ENCODE assay signal across 1 cellular context in the genomic region with DNA sequence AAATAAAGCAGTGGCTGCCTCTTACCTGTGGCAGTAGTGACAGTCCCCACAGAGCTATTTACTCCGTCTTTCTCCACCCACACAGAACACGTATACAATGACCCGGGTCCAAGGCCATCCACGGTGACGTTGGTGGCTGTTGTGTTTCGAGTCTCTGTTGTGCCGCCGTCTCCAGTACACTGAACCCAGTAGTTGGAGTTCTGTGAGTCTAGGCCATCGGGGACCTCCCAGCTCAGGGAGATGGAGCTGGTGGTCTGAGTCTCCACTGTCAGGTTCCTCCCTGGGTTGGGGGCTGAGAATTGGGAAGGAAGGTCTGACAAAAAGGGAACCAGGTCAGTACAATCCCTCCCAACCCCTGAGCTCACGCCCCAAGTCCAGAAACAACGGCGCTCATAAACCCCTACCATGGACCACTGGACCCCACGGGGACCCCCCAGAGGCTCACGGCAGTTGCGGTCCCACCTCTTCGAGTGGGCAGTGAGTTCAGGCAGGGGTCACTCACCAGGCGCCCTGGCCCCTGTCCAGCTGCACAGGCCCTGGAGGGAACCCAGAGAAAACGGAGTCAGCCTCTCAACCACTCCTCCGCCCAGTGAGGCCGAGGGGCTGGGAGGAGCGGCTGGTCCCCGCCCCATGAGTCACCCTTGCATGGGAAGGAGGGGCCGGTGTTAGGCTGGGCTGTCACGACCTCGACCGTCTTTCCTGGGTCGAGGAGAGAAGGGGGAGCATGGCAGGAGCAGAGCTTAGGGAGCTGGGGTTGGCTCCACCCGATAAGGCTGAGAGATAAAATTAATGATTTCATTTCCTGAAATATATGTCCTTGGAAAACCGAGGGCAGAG.
A peak's percentile ranks its signal among the peaks of the same experiment; 100 is the strongest.
TF ChIP-seq lines count a peak whose summit lies in the region.

No MANE protein-coding gene starts in this region.

TF ChIP-seq in HepG2, 621 proteins besides CTCF, POLR2A, EP300 and RAD21 (continued from another document and continues in another):
- TF ChIP-seq ZNF687 (CRISPR knock-in tag; IDR thresholded peaks at IDR 0.05) (peak; percentile 93), REL (CRISPR knock-in tag; conservative IDR thresholded peaks at IDR 0.05) (no peak), ZNF883 (CRISPR knock-in tag; IDR thresholded peaks at IDR 0.05; ENCODE audit: not compliant biosample characterization) (peak; percentile 80), ZNF674 (CRISPR knock-in tag; IDR thresholded peaks at IDR 0.05; ENCODE audit: low read depth) (no peak), ZNF547 (CRISPR knock-in tag; IDR thresholded peaks at IDR 0.05) (peak; percentile 86), NFYC (CRISPR knock-in tag; IDR thresholded peaks at IDR 0.05) (no peak), ZSCAN22 (CRISPR knock-in tag; IDR thresholded peaks at IDR 0.05) (peak; percentile 95), SNRNP70 (IDR thresholded peaks at IDR 0.05; ENCODE audit: low read depth, low read length) (no peak), DNMT1 (CRISPR knock-in tag; IDR thresholded peaks at IDR 0.05) (no peak), ZNF549 (CRISPR knock-in tag; IDR thresholded peaks at IDR 0.05) (no peak), BORCS8-MEF2B (CRISPR knock-in tag; IDR thresholded peaks at IDR 0.05) (no peak; the same call in 1 of the 2 replicates), CC2D1A (CRISPR knock-in tag; IDR thresholded peaks at IDR 0.05) (0 out of 2 replicates have a peak, but pooled peaks have one; percentile 68), ZSCAN20 (CRISPR knock-in tag; IDR thresholded peaks at IDR 0.05; ENCODE audit: borderline replicate concordance) (no peak), USF2 (IDR thresholded peaks at IDR 0.05; ENCODE audit: low read depth, low read length) (no peak), USF2 (CRISPR knock-in tag; IDR thresholded peaks at IDR 0.05; ENCODE audit: borderline replicate concordance) (no peak), ELF1 (CRISPR knock-in tag; IDR thresholded peaks at IDR 0.05) (no peak), ZNF274 (CRISPR knock-in tag; IDR thresholded peaks at IDR 0.05) (peak; percentile 70; the same call in 1 of the 2 replicates), ZNF569 (CRISPR knock-in tag; IDR thresholded peaks at IDR 0.05; ENCODE audit: borderline replicate concordance) (no peak), TCF7L2 (IDR thresholded peaks at IDR 0.05; ENCODE audit: low read depth, low read length) (no peak), ZNF670 (CRISPR knock-in tag; IDR thresholded peaks at IDR 0.05; ENCODE audit: borderline replicate concordance) (peak; percentile 72; the same call in 1 of the 2 replicates), ZBTB20 (CRISPR knock-in tag; IDR thresholded peaks at IDR 0.05; ENCODE audit: borderline replicate concordance, low read depth) (peak; percentile 11; the same call in 1 of the 2 replicates), NFE2 (CRISPR knock-in tag; IDR thresholded peaks at IDR 0.05) (no peak), ZNF709 (CRISPR knock-in tag; IDR thresholded peaks at IDR 0.05) (peak; percentile 76; the same call in 1 of the 2 replicates), FOXA3 (CRISPR knock-in tag; IDR thresholded peaks at IDR 0.05) (peak; percentile 86), DMAP1 (CRISPR knock-in tag; IDR thresholded peaks at IDR 0.05) (peak; percentile 65), ZFP91 (CRISPR knock-in tag; IDR thresholded peaks at IDR 0.05; ENCODE audit: borderline replicate concordance) (peak; percentile 84; the same call in 1 of the 2 replicates), ZNF747 (CRISPR knock-in tag; IDR thresholded peaks at IDR 0.05; ENCODE audit: borderline replicate concordance) (0 out of 2 replicates have a peak, but pooled peaks have one; percentile 81), SRY (CRISPR knock-in tag; IDR thresholded peaks at IDR 0.05) (peak; percentile 81), TBX2 (CRISPR knock-in tag; IDR thresholded peaks at IDR 0.05; ENCODE audit: borderline replicate concordance) (peak; percentile 84), CCDC6 (CRISPR knock-in tag; IDR thresholded peaks at IDR 0.05) (peak; percentile 78; the same call in 1 of the 2 replicates), MIER3 (CRISPR knock-in tag; IDR thresholded peaks at IDR 0.05; ENCODE audit: borderline replicate concordance) (no peak), FOSL2 (CRISPR knock-in tag; IDR thresholded peaks at IDR 0.05) (peak; percentile 99), HIVEP1 (CRISPR knock-in tag; IDR thresholded peaks at IDR 0.05) (peak; percentile 87), ZNF333 (CRISPR knock-in tag; IDR thresholded peaks at IDR 0.05; ENCODE audit: borderline replicate concordance) (peak; percentile 71; the same call in 1 of the 2 replicates), HNRNPLL (IDR thresholded peaks at IDR 0.05; ENCODE audit: low read depth, low read length, poor library complexity, severe bottlenecking) (peak; percentile 62), RORA (CRISPR knock-in tag; IDR thresholded peaks at IDR 0.05) (no peak; the same call in 1 of the 2 replicates), DDIT3 (CRISPR knock-in tag; IDR thresholded peaks at IDR 0.05) (no peak), ZNF543 (CRISPR knock-in tag; IDR thresholded peaks at IDR 0.05) (no peak; the same call in none of the 2 replicates), GABPA (IDR thresholded peaks at IDR 0.05; ENCODE audit: low read depth, low read length) (no peak), GABPA (CRISPR knock-in tag; IDR thresholded peaks at IDR 0.05; ENCODE audit: low read depth) (peak; percentile 21), ZNF263 (CRISPR knock-in tag; IDR thresholded peaks at IDR 0.05) (peak; percentile 82)
- TF ChIP-seq, protein P1, sequence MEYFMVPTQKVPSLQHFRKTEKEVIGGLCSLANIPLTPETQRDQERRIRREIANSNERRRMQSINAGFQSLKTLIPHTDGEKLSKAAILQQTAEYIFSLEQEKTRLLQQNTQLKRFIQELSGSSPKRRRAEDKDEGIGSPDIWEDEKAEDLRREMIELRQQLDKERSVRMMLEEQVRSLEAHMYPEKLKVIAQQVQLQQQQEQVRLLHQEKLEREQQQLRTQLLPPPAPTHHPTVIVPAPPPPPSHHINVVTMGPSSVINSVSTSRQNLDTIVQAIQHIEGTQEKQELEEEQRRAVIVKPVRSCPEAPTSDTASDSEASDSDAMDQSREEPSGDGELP (IDR thresholded peaks at IDR 0.05; ENCODE audit: borderline replicate concordance, low read depth): peak; percentile 70; the same call in 1 of the 2 replicates
- TF ChIP-seq, protein P2, sequence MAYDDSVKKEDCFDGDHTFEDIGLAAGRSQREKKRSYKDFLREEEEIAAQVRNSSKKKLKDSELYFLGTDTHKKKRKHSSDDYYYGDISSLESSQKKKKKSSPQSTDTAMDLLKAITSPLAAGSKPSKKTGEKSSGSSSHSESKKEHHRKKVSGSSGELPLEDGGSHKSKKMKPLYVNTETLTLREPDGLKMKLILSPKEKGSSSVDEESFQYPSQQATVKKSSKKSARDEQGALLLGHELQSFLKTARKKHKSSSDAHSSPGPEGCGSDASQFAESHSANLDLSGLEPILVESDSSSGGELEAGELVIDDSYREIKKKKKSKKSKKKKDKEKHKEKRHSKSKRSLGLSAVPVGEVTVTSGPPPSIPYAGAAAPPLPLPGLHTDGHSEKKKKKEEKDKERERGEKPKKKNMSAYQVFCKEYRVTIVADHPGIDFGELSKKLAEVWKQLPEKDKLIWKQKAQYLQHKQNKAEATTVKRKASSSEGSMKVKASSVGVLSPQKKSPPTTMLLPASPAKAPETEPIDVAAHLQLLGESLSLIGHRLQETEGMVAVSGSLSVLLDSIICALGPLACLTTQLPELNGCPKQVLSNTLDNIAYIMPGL (CRISPR knock-in tag; IDR thresholded peaks at IDR 0.05; ENCODE audit: borderline replicate concordance in 1 of 2, low read depth in 1 of 2): peak; percentile 4 to 63; a peak in 3 of 4 replicates
- TF ChIP-seq, protein P3, sequence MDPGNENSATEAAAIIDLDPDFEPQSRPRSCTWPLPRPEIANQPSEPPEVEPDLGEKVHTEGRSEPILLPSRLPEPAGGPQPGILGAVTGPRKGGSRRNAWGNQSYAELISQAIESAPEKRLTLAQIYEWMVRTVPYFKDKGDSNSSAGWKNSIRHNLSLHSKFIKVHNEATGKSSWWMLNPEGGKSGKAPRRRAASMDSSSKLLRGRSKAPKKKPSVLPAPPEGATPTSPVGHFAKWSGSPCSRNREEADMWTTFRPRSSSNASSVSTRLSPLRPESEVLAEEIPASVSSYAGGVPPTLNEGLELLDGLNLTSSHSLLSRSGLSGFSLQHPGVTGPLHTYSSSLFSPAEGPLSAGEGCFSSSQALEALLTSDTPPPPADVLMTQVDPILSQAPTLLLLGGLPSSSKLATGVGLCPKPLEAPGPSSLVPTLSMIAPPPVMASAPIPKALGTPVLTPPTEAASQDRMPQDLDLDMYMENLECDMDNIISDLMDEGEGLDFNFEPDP (CRISPR knock-in tag; conservative IDR thresholded peaks at IDR 0.05): no peak
- TF ChIP-seq, protein P4, sequence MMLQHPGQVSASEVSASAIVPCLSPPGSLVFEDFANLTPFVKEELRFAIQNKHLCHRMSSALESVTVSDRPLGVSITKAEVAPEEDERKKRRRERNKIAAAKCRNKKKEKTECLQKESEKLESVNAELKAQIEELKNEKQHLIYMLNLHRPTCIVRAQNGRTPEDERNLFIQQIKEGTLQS (CRISPR knock-in tag; IDR thresholded peaks at IDR 0.05): peak; percentile 99
- TF ChIP-seq, protein P5, sequence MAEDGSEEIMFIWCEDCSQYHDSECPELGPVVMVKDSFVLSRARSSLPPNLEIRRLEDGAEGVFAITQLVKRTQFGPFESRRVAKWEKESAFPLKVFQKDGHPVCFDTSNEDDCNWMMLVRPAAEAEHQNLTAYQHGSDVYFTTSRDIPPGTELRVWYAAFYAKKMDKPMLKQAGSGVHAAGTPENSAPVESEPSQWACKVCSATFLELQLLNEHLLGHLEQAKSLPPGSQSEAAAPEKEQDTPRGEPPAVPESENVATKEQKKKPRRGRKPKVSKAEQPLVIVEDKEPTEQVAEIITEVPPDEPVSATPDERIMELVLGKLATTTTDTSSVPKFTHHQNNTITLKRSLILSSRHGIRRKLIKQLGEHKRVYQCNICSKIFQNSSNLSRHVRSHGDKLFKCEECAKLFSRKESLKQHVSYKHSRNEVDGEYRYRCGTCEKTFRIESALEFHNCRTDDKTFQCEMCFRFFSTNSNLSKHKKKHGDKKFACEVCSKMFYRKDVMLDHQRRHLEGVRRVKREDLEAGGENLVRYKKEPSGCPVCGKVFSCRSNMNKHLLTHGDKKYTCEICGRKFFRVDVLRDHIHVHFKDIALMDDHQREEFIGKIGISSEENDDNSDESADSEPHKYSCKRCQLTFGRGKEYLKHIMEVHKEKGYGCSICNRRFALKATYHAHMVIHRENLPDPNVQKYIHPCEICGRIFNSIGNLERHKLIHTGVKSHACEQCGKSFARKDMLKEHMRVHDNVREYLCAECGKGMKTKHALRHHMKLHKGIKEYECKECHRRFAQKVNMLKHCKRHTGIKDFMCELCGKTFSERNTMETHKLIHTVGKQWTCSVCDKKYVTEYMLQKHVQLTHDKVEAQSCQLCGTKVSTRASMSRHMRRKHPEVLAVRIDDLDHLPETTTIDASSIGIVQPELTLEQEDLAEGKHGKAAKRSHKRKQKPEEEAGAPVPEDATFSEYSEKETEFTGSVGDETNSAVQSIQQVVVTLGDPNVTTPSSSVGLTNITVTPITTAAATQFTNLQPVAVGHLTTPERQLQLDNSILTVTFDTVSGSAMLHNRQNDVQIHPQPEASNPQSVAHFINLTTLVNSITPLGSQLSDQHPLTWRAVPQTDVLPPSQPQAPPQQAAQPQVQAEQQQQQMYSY (CRISPR knock-in tag; IDR thresholded peaks at IDR 0.05): peak; percentile 54; the same call in 1 of the 2 replicates
